Comparison of ENCODE assay signal across 1 cellular context in the genomic region with DNA sequence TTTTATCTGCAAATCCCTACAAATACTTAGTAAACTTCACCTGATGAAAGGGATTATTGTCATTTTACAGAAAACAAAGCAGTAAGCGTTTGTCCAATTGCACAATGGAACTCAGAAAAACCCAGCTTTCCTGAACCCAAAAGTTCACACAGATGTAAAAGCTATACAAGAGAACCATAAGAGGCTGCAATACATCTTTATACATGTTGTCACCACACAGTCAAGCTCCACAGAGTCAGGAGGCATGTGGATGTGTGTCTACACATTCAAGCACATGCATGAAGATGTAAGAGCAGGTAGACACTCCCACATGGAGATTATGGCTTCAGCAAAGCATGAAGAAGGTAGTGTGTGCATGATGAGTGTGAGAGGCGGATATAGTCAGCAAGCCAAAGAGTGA.
TF ChIP-seq lines count a peak whose summit lies in the region.

No MANE protein-coding gene starts in this region.

TF ChIP-seq in HepG2, 621 proteins besides CTCF, POLR2A, EP300 and RAD21 (continued from another document):
- peak; percentile 93 for TF ChIP-seq ZNF7 (CRISPR knock-in tag; IDR thresholded peaks at IDR 0.05)
- TF ChIP-seq, protein P1, sequence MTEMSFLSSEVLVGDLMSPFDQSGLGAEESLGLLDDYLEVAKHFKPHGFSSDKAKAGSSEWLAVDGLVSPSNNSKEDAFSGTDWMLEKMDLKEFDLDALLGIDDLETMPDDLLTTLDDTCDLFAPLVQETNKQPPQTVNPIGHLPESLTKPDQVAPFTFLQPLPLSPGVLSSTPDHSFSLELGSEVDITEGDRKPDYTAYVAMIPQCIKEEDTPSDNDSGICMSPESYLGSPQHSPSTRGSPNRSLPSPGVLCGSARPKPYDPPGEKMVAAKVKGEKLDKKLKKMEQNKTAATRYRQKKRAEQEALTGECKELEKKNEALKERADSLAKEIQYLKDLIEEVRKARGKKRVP (CRISPR knock-in tag; IDR thresholded peaks at IDR 0.05), result peak in 1 of 2 experiments; percentile 38; a peak in 1 of 4 replicates
- 0 out of 2 replicates have a peak, but pooled peaks have one; percentile 3 for TF ChIP-seq CHD4 (IDR thresholded peaks at IDR 0.05; ENCODE audit: borderline replicate concordance, low read length)
- peak; percentile 62; the same call in 1 of the 2 replicates for TF ChIP-seq CEBPB (IDR thresholded peaks at IDR 0.05; ENCODE audit: borderline replicate concordance, low read depth, low read length)
- TF ChIP-seq NR2C2 (CRISPR knock-in tag; IDR thresholded peaks at IDR 0.05; ENCODE audit: borderline replicate concordance), result 0 out of 2 replicates have a peak, but pooled peaks have one; percentile 15
